2 cellular contexts compared by ENCODE assay signal in genomic region chr20:34999021-34999451, GRCh38.
TF ChIP-seq lines count a peak whose summit lies in the region.

No MANE protein-coding gene starts in this region.

TF ChIP-seq in IMR-90, 13 proteins besides CTCF, POLR2A, EP300 and RAD21:
- TF ChIP-seq, protein P1, sequence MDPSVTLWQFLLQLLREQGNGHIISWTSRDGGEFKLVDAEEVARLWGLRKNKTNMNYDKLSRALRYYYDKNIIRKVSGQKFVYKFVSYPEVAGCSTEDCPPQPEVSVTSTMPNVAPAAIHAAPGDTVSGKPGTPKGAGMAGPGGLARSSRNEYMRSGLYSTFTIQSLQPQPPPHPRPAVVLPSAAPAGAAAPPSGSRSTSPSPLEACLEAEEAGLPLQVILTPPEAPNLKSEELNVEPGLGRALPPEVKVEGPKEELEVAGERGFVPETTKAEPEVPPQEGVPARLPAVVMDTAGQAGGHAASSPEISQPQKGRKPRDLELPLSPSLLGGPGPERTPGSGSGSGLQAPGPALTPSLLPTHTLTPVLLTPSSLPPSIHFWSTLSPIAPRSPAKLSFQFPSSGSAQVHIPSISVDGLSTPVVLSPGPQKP (IDR thresholded peaks at IDR 0.05; ENCODE audit: borderline replicate concordance, low read depth, low read length) = no peak
- TF ChIP-seq SMC3 (IDR thresholded peaks at IDR 0.05; ENCODE audit: low read depth, low read length) = no peak
- no peak for TF ChIP-seq CHD1 (IDR thresholded peaks at IDR 0.05; ENCODE audit: low read depth, low read length)
- TF ChIP-seq, protein P2, sequence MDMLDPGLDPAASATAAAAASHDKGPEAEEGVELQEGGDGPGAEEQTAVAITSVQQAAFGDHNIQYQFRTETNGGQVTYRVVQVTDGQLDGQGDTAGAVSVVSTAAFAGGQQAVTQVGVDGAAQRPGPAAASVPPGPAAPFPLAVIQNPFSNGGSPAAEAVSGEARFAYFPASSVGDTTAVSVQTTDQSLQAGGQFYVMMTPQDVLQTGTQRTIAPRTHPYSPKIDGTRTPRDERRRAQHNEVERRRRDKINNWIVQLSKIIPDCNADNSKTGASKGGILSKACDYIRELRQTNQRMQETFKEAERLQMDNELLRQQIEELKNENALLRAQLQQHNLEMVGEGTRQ (IDR thresholded peaks at IDR 0.05; ENCODE audit: low read depth, low read length) = no peak
- no peak for TF ChIP-seq MAZ (IDR thresholded peaks at IDR 0.05; ENCODE audit: borderline replicate concordance, low read depth, low read length)
- no peak for TF ChIP-seq RFX5 (IDR thresholded peaks at IDR 0.05; ENCODE audit: low read depth, low read length)
- no peak for TF ChIP-seq FOS (IDR thresholded peaks at IDR 0.05; ENCODE audit: low read depth, low read length)
- TF ChIP-seq MAFK (IDR thresholded peaks at IDR 0.05; ENCODE audit: low read depth, low read length) = no peak
- TF ChIP-seq NFE2L2 (IDR thresholded peaks at IDR 0.05; ENCODE audit: low read depth, low read length) = no peak
- no peak for TF ChIP-seq CEBPB (IDR thresholded peaks at IDR 0.05; ENCODE audit: low read depth, low read length)
- TF ChIP-seq MXI1 (IDR thresholded peaks at IDR 0.05; ENCODE audit: borderline replicate concordance, low read depth, low read length) = no peak
- no peak for TF ChIP-seq BHLHE40 (IDR thresholded peaks at IDR 0.05; ENCODE audit: low read depth, low read length)
- no peak for TF ChIP-seq RCOR1 (IDR thresholded peaks at IDR 0.05; ENCODE audit: insufficient replicate concordance, low read length)

TF ChIP-seq in SK-N-SH treated with all-trans-retinoic acid at 6 μM for 48 hours, 23 proteins besides CTCF, POLR2A, EP300 and RAD21 (continued from another document):
- TF ChIP-seq, protein P3, sequence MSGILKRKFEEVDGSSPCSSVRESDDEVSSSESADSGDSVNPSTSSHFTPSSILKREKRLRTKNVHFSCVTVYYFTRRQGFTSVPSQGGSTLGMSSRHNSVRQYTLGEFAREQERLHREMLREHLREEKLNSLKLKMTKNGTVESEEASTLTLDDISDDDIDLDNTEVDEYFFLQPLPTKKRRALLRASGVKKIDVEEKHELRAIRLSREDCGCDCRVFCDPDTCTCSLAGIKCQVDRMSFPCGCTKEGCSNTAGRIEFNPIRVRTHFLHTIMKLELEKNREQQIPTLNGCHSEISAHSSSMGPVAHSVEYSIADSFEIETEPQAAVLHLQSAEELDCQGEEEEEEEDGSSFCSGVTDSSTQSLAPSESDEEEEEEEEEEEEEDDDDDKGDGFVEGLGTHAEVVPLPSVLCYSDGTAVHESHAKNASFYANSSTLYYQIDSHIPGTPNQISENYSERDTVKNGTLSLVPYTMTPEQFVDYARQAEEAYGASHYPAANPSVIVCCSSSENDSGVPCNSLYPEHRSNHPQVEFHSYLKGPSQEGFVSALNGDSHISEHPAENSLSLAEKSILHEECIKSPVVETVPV (CRISPR knock-in tag; IDR thresholded peaks at IDR 0.05) = no peak
- no peak for TF ChIP-seq RARB (CRISPR knock-in tag; IDR thresholded peaks at IDR 0.05)
- TF ChIP-seq GLIS3 (CRISPR knock-in tag; IDR thresholded peaks at IDR 0.05) = no peak
